15 cellular contexts compared by ENCODE assay signal in genomic region chr1:58741689-58742553, GRCh38. TPM values are rescaled to one million over a fixed set of nuclear protein-coding genes. Genes with fewer than 3 reads are reported as not detected.
A peak's percentile ranks its signal among the peaks of the same experiment; 100 is the strongest.
DNase-seq lines count a peak whose midpoint lies in the region; ATAC-seq, FAIRE-seq and TF ChIP-seq lines count a peak whose summit lies in the region.
"Had no signal": no experiment of that assay in that cellular context is flagged by ENCODE, and none has a peak within 500 bp of the region (broad histone marks: within the 10 kb centered on the region; RNA-seq: fewer than 3 reads in every experiment).

No MANE protein-coding gene starts in this region.

- peak overlapping the region; percentile 28; the same call in 1 of the 2 replicates for H2BK120ac ChIP-seq in IMR-90 (ENCODE audit: low read depth, low read length)

- no peak overlapping the region for H3K23ac ChIP-seq in IMR-90 (ENCODE audit: low read depth, low read length)

- FAIRE-seq in GM12878 (lab: Jason Lieb, UNC) (no peak), RCC 7860 (lab: Jason Lieb, UNC) (no peak)

- no peak overlapping the region for H4K5ac ChIP-seq in IMR-90 (ENCODE audit: low read depth, low read length)

- peak overlapping the region in 1 of 2 experiments; percentile 0; a peak in 1 of 4 replicates for H4K8ac ChIP-seq in IMR-90 (ENCODE audit: low read depth in 2 of 2, low read length in 2 of 2)

- intact Hi-C loops in IMR-90 (cut with micrococcal nuclease): loop anchor here (2.0 to 5.0 kb wide), 2 partner anchors 37 to 155 kb away; no protein-coding TSS in a partner anchor
- intact Hi-C loops in GM12878 (cut with micrococcal nuclease; ENCODE audit: unreplicated experiment): loop anchor here (10.0 kb wide), 1 partner anchor 693 kb away; no protein-coding TSS in a partner anchor
- intact Hi-C loops in vagina (cut with DNase I): loop anchor here (5.0 to 10.0 kb wide), 2 partner anchors 963 to 1015 kb away; no protein-coding TSS in a partner anchor

- H3K27me3 Mint-ChIP-seq in nephron progenitor cell (ENCODE audit: low read depth, poor library complexity): peaks cover 10% of the 10 kb centered on the region

- H3K4me1 Mint-ChIP-seq in nephron progenitor cell: peaks cover 43% of the 10 kb centered on the region

- peaks cover 7% of the 10 kb centered on the region for H3K9me3 Mint-ChIP-seq in nephron progenitor cell
- H3K9me3 Mint-ChIP-seq: CD8-positive, alpha-beta T cell had no signal

- RAD21 ChIA-PET in GM12878 (lab: Charles Lee; ENCODE audit: unreplicated experiment): interaction anchor here (0.6 to 4.7 kb wide), 7 partner anchors 14 to 1206 kb away, joined by 3 to 37 read pairs (median 3); no protein-coding TSS in a partner anchor

- peak; percentile 42 for DNase-seq in BE2C
- DNase-seq in IMR-90: no peak
- no peak for DNase-seq in GM12878 (ENCODE audit: low read depth, low spot score)
- peak; percentile 53 for DNase-seq in nephron progenitor cell
- DNase-seq in RCC 7860 (ENCODE audit: low spot score): no peak
- DNase-seq in vagina (ENCODE audit: extremely low spot score in 2 of 2): no peak
- DNase-seq: ACHN; CD8-positive, alpha-beta T cell; NCI-H1436; NCI-H345; NCI-H526 treated with DMSO at 0.1 percent for 48 hours; NK-92 treated with Interleukin-12 subunit alpha and Interleukin-12 subunit beta, amount 100 ng/mL, for 24 hours had no signal

- 100% methylated on average over 3 of the region's 14 CpGs; no CpG with 5 or more reads in 1 of the 2 experiments for whole genome bisulfite sequencing in IMR-90 (ENCODE audit: extremely low coverage in 2 of 2, insufficient read length in 1 of 2), 2 experiments
- 86% methylated on average over 14 of the region's 14 CpGs for WGBS in GM12878 (ENCODE audit: insufficient coverage, insufficient replicate concordance, low lambda C conversion rate, missing lambda C conversion rate)

- no peak overlapping the region for H3K18ac ChIP-seq in IMR-90 (ENCODE audit: low read depth, low read length)

- H3K4me3 Mint-ChIP-seq in nephron progenitor cell: no peak overlapping the region
- H3K4me3 Mint-ChIP-seq: CD8-positive, alpha-beta T cell had no signal

- H4K91ac ChIP-seq in IMR-90 (ENCODE audit: insufficient read depth, low read depth, low read length): peak overlapping the region; percentile 28; the same call in 1 of the 2 replicates

- CTCF ChIA-PET in IMR-90 (lab: Yijun Ruan, JAX) (interaction anchor here (0.6 to 1.0 kb wide), 5 partner anchors 27 to 1017 kb away, joined by 3 to 11 read pairs (median 4); no protein-coding TSS in a partner anchor), GM12878 (lab: Yijun Ruan, JAX) (interaction anchor here (0.6 to 8.4 kb wide), 15 partner anchors 15 to 1020 kb away, joined by 3 to 89 read pairs (median 4); no protein-coding TSS in a partner anchor)

- H3K79me1 ChIP-seq in IMR-90 (ENCODE audit: low read depth in 1 of 2, low read length in 2 of 2): peaks cover 0 to 3% of the 10 kb centered on the region in 2 experiments; a peak in 1 of 4 replicates

- dilution Hi-C loops in IMR-90 (cut with HindIII; ENCODE audit: low sequenced_read_pairs, unreplicated experiment): loop anchor here (25.0 kb wide), 1 partner anchor 1020 kb away; no protein-coding TSS in a partner anchor

- peak overlapping the region; percentile 73; the same call in 1 of the 3 replicates for H2BK15ac ChIP-seq in IMR-90 (ENCODE audit: low read depth, low read length)

- POLR2A ChIA-PET in IMR-90 (lab: Charles Lee; ENCODE audit: unreplicated experiment) (interaction anchor here (0.6 kb wide), 2 partner anchors 39 to 74 kb away, joined by 5 to 6 read pairs; no protein-coding TSS in a partner anchor), GM12878 (lab: Charles Lee) (interaction anchor here (0.5 kb wide), 1 partner anchor 25 kb away, joined by 3 read pairs; no protein-coding TSS in a partner anchor)

- H3K9me3 ChIP-seq in BE2C: no peaks in the 10 kb centered on the region
- no peaks in the 10 kb centered on the region for H3K9me3 ChIP-seq in IMR-90 (ENCODE audit: control insufficient read depth, insufficient read depth, low read length)
- H3K9me3 ChIP-seq in GM12878 (replicated peaks; ENCODE audit: control insufficient read depth, insufficient read depth, low read length): no peaks in the 10 kb centered on the region
- H3K9me3 ChIP-seq in vagina: no peaks in the 10 kb centered on the region
- H3K9me3 ChIP-seq: HAP-1 had no signal

- no TSS peak for BruUV-seq in IMR-90 (replicated peaks; lab: Mats Ljungman, UMichigan)
- BruUV-seq in GM12878 (replicated peaks; lab: Mats Ljungman, UMichigan): no TSS peak

- no peaks in the 10 kb centered on the region for H3K36me3 Mint-ChIP-seq in nephron progenitor cell (ENCODE audit: low read depth)
- H3K36me3 Mint-ChIP-seq: CD8-positive, alpha-beta T cell had no signal

- H3K4me1 ChIP-seq in BE2C (no peaks in the 10 kb centered on the region), IMR-90 (ENCODE audit: control insufficient read depth, insufficient read depth, low read length) (peaks cover 7% of the 10 kb centered on the region), GM12878 (ENCODE audit: control insufficient read depth, insufficient read depth, low read length) (no peaks in the 10 kb centered on the region), vagina (no peaks in the 10 kb centered on the region)
- H3K4me1 ChIP-seq: HAP-1 had no signal

- H2AFZ ChIP-seq in IMR-90 (replicated peaks; ENCODE audit: low read length, poor library complexity) (peak overlapping the region; percentile 45), GM12878 (ENCODE audit: control insufficient read depth, low read depth, low read length) (no peak overlapping the region)

- TF ChIP-seq RAD21 in IMR-90 (IDR thresholded peaks at IDR 0.05; ENCODE audit: low read length) (no peak), GM12878 (IDR thresholded peaks at IDR 0.05; ENCODE audit: insufficient read depth, low read depth, low read length) (no peak)

- H3K4me2 ChIP-seq in IMR-90 (ENCODE audit: low read depth, low read length): no peak overlapping the region
- no peak overlapping the region for H3K4me2 ChIP-seq in GM12878 (ENCODE audit: control insufficient read depth, insufficient read depth)

- no peaks in the 10 kb centered on the region for H3K36me3 ChIP-seq in BE2C
- H3K36me3 ChIP-seq in IMR-90 (ENCODE audit: control insufficient read depth, insufficient read depth, low read length): no peaks in the 10 kb centered on the region
- H3K36me3 ChIP-seq in GM12878 (ENCODE audit: control insufficient read depth in 2 of 2, insufficient read depth in 2 of 2, low read length in 1 of 2): no peaks in the 10 kb centered on the region
- H3K36me3 ChIP-seq in vagina: no peaks in the 10 kb centered on the region
- H3K36me3 ChIP-seq: HAP-1 had no signal

- H3K27ac Mint-ChIP-seq in nephron progenitor cell: peak overlapping the region; percentile 64
- H3K27ac Mint-ChIP-seq: CD8-positive, alpha-beta T cell had no signal

- no peak overlapping the region for H3K9ac ChIP-seq in IMR-90 (ENCODE audit: low read depth, low read length)
- no peak overlapping the region for H3K9ac ChIP-seq in GM12878 (ENCODE audit: control insufficient read depth, insufficient read depth, low read length)

- H3K27me3 ChIP-seq in BE2C (no peaks in the 10 kb centered on the region), IMR-90 (ENCODE audit: control insufficient read depth, insufficient read depth, low read length) (no peaks in the 10 kb centered on the region), GM12878 (replicated peaks in 1 of 2; ENCODE audit: control insufficient read depth in 2 of 2, insufficient read depth in 2 of 2, low read length in 1 of 2) (peaks cover 0 to 3% of the 10 kb centered on the region in 2 experiments; a peak in 2 of 4 replicates), vagina (no peaks in the 10 kb centered on the region)

- peak overlapping the region; percentile 76 for H2BK20ac ChIP-seq in IMR-90 (ENCODE audit: low read depth, low read length)

- H2AK5ac ChIP-seq in IMR-90 (ENCODE audit: low read depth, low read length): peak overlapping the region; percentile 74

- SMC1A ChIA-PET in GM12878 (lab: Charles Lee; ENCODE audit: uncharacterized antibody, unreplicated experiment): interaction anchor here (0.9 to 5.8 kb wide), 9 partner anchors 25 to 1019 kb away, joined by 3 to 60 read pairs (median 5); no protein-coding TSS in a partner anchor

- no peak overlapping the region; the same call in 1 of the 2 replicates for H3K14ac ChIP-seq in IMR-90 (replicated peaks; ENCODE audit: low read depth, low read length)

- H4K20me1 ChIP-seq in IMR-90 (ENCODE audit: insufficient read depth, low read length) (no peaks in the 10 kb centered on the region), GM12878 (ENCODE audit: control insufficient read depth, insufficient read depth) (no peaks in the 10 kb centered on the region)

- no peak for TF ChIP-seq EP300 in GM12878 (IDR thresholded peaks at IDR 0.05; ENCODE audit: borderline replicate concordance in 1 of 2, control insufficient read depth in 1 of 2, low read depth in 2 of 2, low read length in 2 of 2)

- H3K79me2 ChIP-seq in GM12878 (ENCODE audit: control insufficient read depth, insufficient read depth, low read length): no peaks in the 10 kb centered on the region

- TF ChIP-seq CTCF in BE2C (IDR thresholded peaks at IDR 0.05; ENCODE audit: low read depth, low read length) (no peak), IMR-90 (conservative IDR thresholded peaks at IDR 0.05; ENCODE audit: low read depth, low read length) (no peak), GM12878 (IDR thresholded peaks at IDR 0.05 in 2 of 3, conservative IDR thresholded peaks at IDR 0.05 in 1 of 3; ENCODE audit: control insufficient read depth in 2 of 3, extremely low read depth in 1 of 3, insufficient read depth in 1 of 3, low read depth in 3 of 3, low read length in 3 of 3) (no peak), nephron progenitor cell (IDR thresholded peaks at IDR 0.05) (no peak), vagina (IDR thresholded peaks at IDR 0.05) (no peak)

- H2BK5ac ChIP-seq in IMR-90 (ENCODE audit: low read depth, low read length, poor library complexity, severe bottlenecking): no peak overlapping the region

- no peak overlapping the region for H2AK9ac ChIP-seq in IMR-90 (replicated peaks; ENCODE audit: low read depth, low read length, poor library complexity)

- no peak for ATAC-seq in IMR-90 (ENCODE audit: low read depth)
- no peak for ATAC-seq in GM12878
- ATAC-seq in GM18870 (IDR thresholded peaks at IDR 0.05; ENCODE audit: unreplicated experiment): no peak
- ATAC-seq: CD8-positive, alpha-beta T cell; Right ventricle myocardium inferior had no signal

- H3K56ac ChIP-seq in IMR-90 (ENCODE audit: extremely low read depth, insufficient read depth, low read length): no peak overlapping the region

- H3K27ac ChIP-seq in IMR-90 (ENCODE audit: insufficient read depth, low read length): no peak overlapping the region
- no peak overlapping the region for H3K27ac ChIP-seq in GM12878 (ENCODE audit: control insufficient read depth, insufficient read depth)
- no peak overlapping the region for H3K27ac ChIP-seq in vagina

- peaks cover 13% of the 10 kb centered on the region for H3K9me1 ChIP-seq in IMR-90 (ENCODE audit: insufficient read depth, low read length)

- peak overlapping the region; percentile 24 for H3K4ac ChIP-seq in IMR-90 (ENCODE audit: low read depth, low read length)

- H3K4me3 ChIP-seq in BE2C (ENCODE audit: low read depth, low read length) (no peak overlapping the region), IMR-90 (ENCODE audit: insufficient read depth, low read depth, low read length) (no peak overlapping the region), GM12878 (no peak overlapping the region), vagina (no peak overlapping the region)
- H3K4me3 ChIP-seq: HAP-1 had no signal

- in situ Hi-C loops in IMR-90 (cut with MboI; ENCODE audit: low sequenced_read_pairs): loop anchor here (25.0 kb wide), 1 partner anchor 1195 kb away; the partner anchor contains the start of gene CYP2J2
- in situ Hi-C loops in GM12878 (cut with MboI): loop anchor here (5.0 to 25.0 kb wide), 2 partner anchors 970 to 1015 kb away; no protein-coding TSS in a partner anchor

- TF ChIP-seq POLR2A in IMR-90 (IDR thresholded peaks at IDR 0.05; ENCODE audit: low read depth, low read length): no peak
- no peak for TF ChIP-seq POLR2A in GM12878 (IDR thresholded peaks at IDR 0.05; ENCODE audit: low read depth, low read length)
- no peak for TF ChIP-seq POLR2A in vagina (IDR thresholded peaks at IDR 0.05)

RNA-seq across cellular contexts. Expression of gene JUN, which starts 41.9 kb away (rescaled TPM):
- polyA plus RNA-seq in BE2C (2012; ENCODE audit: insufficient read depth, insufficient read length, low read depth): 26.6 TPM
- 46.6 and 51.1 TPM in 2 replicates for total RNA-seq in IMR-90 (2012; rRNA removed)
- 86.9 and 89.1 TPM in 2 replicates for polyA plus RNA-seq in IMR-90 (2012; rRNA removed)
- polyA plus RNA-seq in IMR-90 (2012; cell fraction: cytosol; rRNA removed): 80.5 and 108 TPM in 2 replicates
- polyA plus RNA-seq in IMR-90 (2012; cell fraction: nucleus; rRNA removed; ENCODE audit: low replicate concordance): 85.4 and 184 TPM in 2 replicates
- 6.6 and 8.6 TPM in 2 replicates for total RNA-seq in GM12878 (2013; cell fraction: nucleolus; rRNA removed)
- total RNA-seq in GM12878 (2014; rRNA removed): 6.0 and 6.7 TPM in 2 replicates
- 1.6 and 1.8 TPM in 2 replicates for total RNA-seq in GM12878 (2014; rRNA removed; fragmentation: Illumina TruSeq; extraction: Trizol)
- 8.4 and 8.7 TPM in 2 replicates for total RNA-seq in GM12878 (2021)
- 2.8 TPM for polyA plus RNA-seq in GM12878 (2011; ENCODE audit: low read depth)
- polyA plus RNA-seq in GM12878 (2011; rRNA removed): 1.4 and 2.5 TPM in 2 replicates
- 2.7 and 3.0 TPM in 2 replicates for polyA plus RNA-seq in GM12878 (2011; cell fraction: cytosol; rRNA removed)
- polyA plus RNA-seq in GM12878 (2011; cell fraction: nucleus; rRNA removed): 4.1 and 4.5 TPM in 2 replicates
- polyA plus RNA-seq in GM12878 (2012): 10.7 and 15.4 TPM in 2 replicates
- polyA plus RNA-seq in GM12878 (2014; fragmentation: Illumina TruSeq; extraction: Trizol): 1.4 and 1.8 TPM in 2 replicates
- polyA plus RNA-seq in GM12878 (2014; fragmentation: Nextera tagmentation; extraction: Ambion mirVana): under 1 TPM; 0.18 to 0.37 TPM
- 6.3 and 6.4 TPM in 2 replicates for polyA plus RNA-seq in GM12878 (2014; rRNA removed)
- polyA plus RNA-seq in GM12878 (2016; fragmentation: Nextera tagmentation; extraction: Ambion mirVana): 1 to 10 TPM; 3.1 to 3.7 TPM
- polyA minus RNA-seq in GM12878 (2011; rRNA and poly(A)+ RNA removed): 1.8 and 3.8 TPM in 2 replicates
- polyA minus RNA-seq in GM12878 (2011; cell fraction: cytosol; rRNA and poly(A)+ RNA removed): 2.3 and 2.9 TPM in 2 replicates
- polyA minus RNA-seq in GM12878 (2011; cell fraction: nucleus; rRNA and poly(A)+ RNA removed): 9.4 and 13.0 TPM in 2 replicates
- 275 TPM for total RNA-seq in vagina

RNA-seq across cellular contexts. Expression of gene MYSM1, which starts 42.1 kb away (rescaled TPM):
- polyA plus RNA-seq in BE2C (2012; ENCODE audit: insufficient read depth, insufficient read length, low read depth): 8.6 TPM
- total RNA-seq in IMR-90 (2012; rRNA removed) (9.1 and 17.8 TPM in 2 replicates), GM12878 (2014; rRNA removed) (17.9 and 18.4 TPM in 2 replicates), GM12878 (2014; rRNA removed; fragmentation: Illumina TruSeq; extraction: Trizol) (18.7 and 20.5 TPM in 2 replicates), GM12878 (2021) (17.2 and 22.7 TPM in 2 replicates), vagina (28.7 TPM)
- polyA plus RNA-seq in IMR-90 (2012; rRNA removed) (10.7 and 15.7 TPM in 2 replicates), GM12878 (2011; rRNA removed) (39.0 and 64.1 TPM in 2 replicates), GM12878 (2014; fragmentation: Illumina TruSeq; extraction: Trizol) (24.3 and 27.4 TPM in 2 replicates), GM12878 (2014; fragmentation: Nextera tagmentation; extraction: Ambion mirVana) (10 to 100 TPM in 1 of 2 experiments, 1 to 10 TPM in 1; 8.5 to 11.1 TPM), GM12878 (2014; rRNA removed) (15.2 and 19.3 TPM in 2 replicates), GM12878 (2016; fragmentation: Nextera tagmentation; extraction: Ambion mirVana) (10 to 100 TPM; 16.4 to 19.4 TPM)
- 0.73 and 0.77 TPM in 2 replicates for polyA plus RNA-seq in IMR-90 (2012; cell fraction: cytosol; rRNA removed)
- 8.4 and 58.0 TPM in 2 replicates for polyA plus RNA-seq in IMR-90 (2012; cell fraction: nucleus; rRNA removed; ENCODE audit: low replicate concordance)
- total RNA-seq in GM12878 (2013; cell fraction: nucleolus; rRNA removed): 191 and 202 TPM in 2 replicates
- polyA plus RNA-seq in GM12878 (2011; ENCODE audit: low read depth): 16.0 TPM
- polyA plus RNA-seq in GM12878 (2011; cell fraction: cytosol; rRNA removed): 9.3 and 9.9 TPM in 2 replicates
- polyA plus RNA-seq in GM12878 (2011; cell fraction: nucleus; rRNA removed): 74.1 and 84.1 TPM in 2 replicates
- 20.0 and 22.3 TPM in 2 replicates for polyA plus RNA-seq in GM12878 (2012)
- polyA minus RNA-seq in GM12878 (2011; rRNA and poly(A)+ RNA removed): 24.8 and 33.0 TPM in 2 replicates
- polyA minus RNA-seq in GM12878 (2011; cell fraction: cytosol; rRNA and poly(A)+ RNA removed): 7.4 and 9.7 TPM in 2 replicates
- 45.9 and 63.1 TPM in 2 replicates for polyA minus RNA-seq in GM12878 (2011; cell fraction: nucleus; rRNA and poly(A)+ RNA removed)

Comparison
In these comparisons a context has a peak if more than half of its experiments do, and no peak if none do; other contexts are left out.
1. DNase-seq: peak in BE2C (single experiment) and nephron progenitor cell (single experiment); none in IMR-90 (single experiment), GM12878 (single experiment), RCC 7860 (single experiment) and vagina (0 of 2).